Comparison of ENCODE assay signal across 13 cellular contexts in the genomic region with DNA sequence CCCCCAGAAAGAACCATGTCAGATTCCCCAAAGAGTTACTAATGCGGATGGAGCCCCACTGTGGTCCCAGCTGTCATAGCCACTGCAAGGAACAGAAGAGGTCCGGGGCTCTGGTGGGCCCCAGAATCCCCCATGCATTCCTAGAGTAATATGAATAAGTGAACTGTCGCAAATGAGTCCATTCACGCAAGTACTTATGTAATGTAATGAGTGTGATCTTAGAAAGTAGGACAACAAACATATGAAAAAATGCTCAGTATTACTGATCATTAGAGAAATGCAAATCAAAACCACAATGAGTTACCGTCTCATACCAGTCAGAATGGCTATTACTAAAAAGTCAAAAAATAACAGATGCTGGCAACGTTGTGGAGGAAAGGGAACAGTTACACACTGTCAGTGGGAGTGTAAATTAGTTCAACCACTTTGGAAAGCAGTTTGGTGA.
DNase-seq lines count a peak whose midpoint lies in the region; ATAC-seq and TF ChIP-seq lines count a peak whose summit lies in the region.
"Had no signal": no experiment of that assay in that cellular context is flagged by ENCODE, and none has a peak within 500 bp of the region (broad histone marks: within the 10 kb centered on the region; RNA-seq: fewer than 3 reads in every experiment).

No MANE protein-coding gene starts in this region.

- DNase-seq in activated CD4-positive, alpha-beta T cell treated with anti-CD3 and anti-CD28 coated beads, Interleukin-2, amount 10 ng/mL, durations not matched to agents 24 days and 14 days, result no peak
- DNase-seq in activated CD4-positive, alpha-beta T cell treated with anti-CD3 and anti-CD28 coated beads for 1 hour, result no peak
- DNase-seq in fibroblast of lung (ENCODE audit: low read depth in 2 of 2), result peak in 1 of 2 donors; percentile 21
- no peak for DNase-seq in AG08396 (ENCODE audit: low spot score)
- DNase-seq in NCI-H2081 (lab: John Stamatoyannopoulos, UW), result no peak
- no peak for DNase-seq in NCI-H1105 (lab: John Stamatoyannopoulos, UW)
- DNase-seq: NCI-H2171 treated with DMSO at 0.1 percent for 48 hours, T-cell had no signal

- intact Hi-C loops in activated CD4-positive, alpha-beta T cell treated with anti-CD3 and anti-CD28 coated beads, Interleukin-2, amount 10 ng/mL, durations not matched to agents 24 days and 14 days (cut with micrococcal nuclease), result no loop called here

- no peaks in the 10 kb centered on the region for H3K79me2 ChIP-seq in fibroblast of lung (ENCODE audit: control insufficient read depth, insufficient read depth, low read length)

- H3K27ac Mint-ChIP-seq in activated CD4-positive, alpha-beta T cell treated with anti-CD3 and anti-CD28 coated beads, Interleukin-2, amount 10 ng/mL, durations not matched to agents 24 days and 14 days, result peak overlapping the region; percentile 67
- H3K27ac Mint-ChIP-seq: activated naive CD4-positive, alpha-beta T cell treated with anti-CD3 and anti-CD28 coated beads, Interleukin-2, amount 50 U/mL, for 24 hours; T-cell had no signal

- no peaks in the 10 kb centered on the region for H3K9me3 ChIP-seq in fibroblast of lung (ENCODE audit: control insufficient read depth, insufficient read depth, low read depth, low read length)
- H3K9me3 ChIP-seq: ovary had no signal

- H3K27ac ChIP-seq in fibroblast of lung (ENCODE audit: insufficient read depth, low read length), result peak overlapping the region; percentile 59
- H3K27ac ChIP-seq: ovary had no signal

- no peaks in the 10 kb centered on the region for H3K27me3 ChIP-seq in fibroblast of lung (ENCODE audit: control insufficient read depth, insufficient read depth, low read length)
- H3K27me3 ChIP-seq: ovary had no signal

- H3K9ac ChIP-seq in fibroblast of lung (ENCODE audit: insufficient read depth, low read length), result no peak overlapping the region

- no peak for TF ChIP-seq CTCF in fibroblast of lung (conservative IDR thresholded peaks at IDR 0.05 in 1 of 2, IDR thresholded peaks at IDR 0.05 in 1 of 2; ENCODE audit: low read depth in 1 of 2, low read length in 2 of 2)

- no peaks in the 10 kb centered on the region for H4K20me1 ChIP-seq in fibroblast of lung (ENCODE audit: control insufficient read depth, extremely low read depth, insufficient read depth, low read length)

- ATAC-seq in GM21367 (IDR thresholded peaks at IDR 0.05; ENCODE audit: unreplicated experiment), result peak; percentile 56
- ATAC-seq in HG03066 (IDR thresholded peaks at IDR 0.05; ENCODE audit: low read depth, unreplicated experiment), result peak; percentile 73
- ATAC-seq: HepG2, T-cell had no signal

- no peaks in the 10 kb centered on the region for H3K36me3 ChIP-seq in fibroblast of lung (ENCODE audit: control insufficient read depth, insufficient read depth, low read length)
- H3K36me3 ChIP-seq: ovary had no signal

- peaks cover 13% of the 10 kb centered on the region for H3K4me1 ChIP-seq in fibroblast of lung (ENCODE audit: control insufficient read depth, extremely low read depth, insufficient read depth, low read length)

- H3K9me3 Mint-ChIP-seq in activated CD4-positive, alpha-beta T cell treated with anti-CD3 and anti-CD28 coated beads, Interleukin-2, amount 10 ng/mL, durations not matched to agents 24 days and 14 days, result peaks cover 10% of the 10 kb centered on the region
- H3K9me3 Mint-ChIP-seq: activated naive CD4-positive, alpha-beta T cell treated with anti-CD3 and anti-CD28 coated beads, Interleukin-2, amount 50 U/mL, for 24 hours had no signal

- H3K27me3 Mint-ChIP-seq in activated CD4-positive, alpha-beta T cell treated with anti-CD3 and anti-CD28 coated beads, Interleukin-2, amount 10 ng/mL, durations not matched to agents 24 days and 14 days, result no peaks in the 10 kb centered on the region
- H3K27me3 Mint-ChIP-seq: activated naive CD4-positive, alpha-beta T cell treated with anti-CD3 and anti-CD28 coated beads, Interleukin-2, amount 50 U/mL, for 24 hours; T-cell had no signal

- peaks cover 3% of the 10 kb centered on the region for H3K36me3 Mint-ChIP-seq in activated CD4-positive, alpha-beta T cell treated with anti-CD3 and anti-CD28 coated beads, Interleukin-2, amount 10 ng/mL, durations not matched to agents 24 days and 14 days (ENCODE audit: low read depth)
- H3K36me3 Mint-ChIP-seq: activated naive CD4-positive, alpha-beta T cell treated with anti-CD3 and anti-CD28 coated beads, Interleukin-2, amount 50 U/mL, for 24 hours; T-cell had no signal

- no peak overlapping the region for H2AFZ ChIP-seq in fibroblast of lung (ENCODE audit: low read length)

- no peak overlapping the region for H3K4me3 Mint-ChIP-seq in activated CD4-positive, alpha-beta T cell treated with anti-CD3 and anti-CD28 coated beads, Interleukin-2, amount 10 ng/mL, durations not matched to agents 24 days and 14 days
- H3K4me3 Mint-ChIP-seq: activated naive CD4-positive, alpha-beta T cell treated with anti-CD3 and anti-CD28 coated beads, Interleukin-2, amount 50 U/mL, for 24 hours; T-cell had no signal

- no peak overlapping the region for H3K4me3 ChIP-seq in fibroblast of lung (replicated peaks in 1 of 4; ENCODE audit: control extremely low read depth in 1 of 4, insufficient read depth in 1 of 4, low read depth in 3 of 4, low read length in 4 of 4)
- H3K4me3 ChIP-seq: ovary had no signal

- no peak overlapping the region for H3K4me2 ChIP-seq in fibroblast of lung (ENCODE audit: extremely low read depth, insufficient read depth, low read length)

- H3K4me1 Mint-ChIP-seq in activated CD4-positive, alpha-beta T cell treated with anti-CD3 and anti-CD28 coated beads, Interleukin-2, amount 10 ng/mL, durations not matched to agents 24 days and 14 days, result peaks cover 25% of the 10 kb centered on the region
- H3K4me1 Mint-ChIP-seq: activated naive CD4-positive, alpha-beta T cell treated with anti-CD3 and anti-CD28 coated beads, Interleukin-2, amount 50 U/mL, for 24 hours had no signal
